8 cellular contexts compared by ENCODE assay signal in the genomic region with DNA sequence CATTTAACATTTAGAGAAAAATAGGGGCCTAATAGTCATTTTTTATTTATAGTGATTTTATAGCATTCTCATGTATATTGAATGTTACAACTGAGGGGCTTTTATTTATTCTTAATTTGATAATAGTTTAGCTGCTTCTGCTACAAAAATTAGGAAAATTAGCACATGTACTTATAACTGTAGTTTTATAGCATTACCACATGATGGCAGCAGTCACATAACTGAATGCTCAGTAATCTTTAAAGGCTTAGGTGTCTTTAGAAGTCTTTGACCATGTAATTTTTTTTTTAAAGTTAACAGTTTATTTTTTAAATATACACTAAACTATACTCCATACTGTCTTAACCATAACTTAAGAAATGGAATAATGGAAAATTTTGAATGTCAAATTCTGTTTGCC.
DNase-seq lines count a peak whose midpoint lies in the region; ATAC-seq and TF ChIP-seq lines count a peak whose summit lies in the region.

No MANE protein-coding gene starts in this region.

- H3K27ac Mint-ChIP-seq in naive B cell = no peak overlapping the region
- H3K27ac Mint-ChIP-seq in activated naive CD4-positive, alpha-beta T cell treated with anti-CD3 and anti-CD28 coated beads for 36 hours = no peak overlapping the region

- H3K4me3 Mint-ChIP-seq in naive B cell = no peak overlapping the region
- H3K4me3 Mint-ChIP-seq in activated naive CD4-positive, alpha-beta T cell treated with anti-CD3 and anti-CD28 coated beads for 36 hours = no peak overlapping the region

- no peaks in the 10 kb centered on the region for H3K4me1 Mint-ChIP-seq in naive B cell
- H3K4me1 Mint-ChIP-seq in activated naive CD4-positive, alpha-beta T cell treated with anti-CD3 and anti-CD28 coated beads for 36 hours (ENCODE audit: low read depth) = peaks cover 6% of the 10 kb centered on the region

- intact Hi-C loops in activated naive CD4-positive, alpha-beta T cell treated with anti-CD3 and anti-CD28 coated beads for 36 hours (cut with micrococcal nuclease) = no loop called here

- peak; percentile 69 for TF ChIP-seq CTCF in 22Rv1 (IDR thresholded peaks at IDR 0.05)

- H3K9me3 Mint-ChIP-seq in naive B cell = no peaks in the 10 kb centered on the region
- no peaks in the 10 kb centered on the region for H3K9me3 Mint-ChIP-seq in activated naive CD4-positive, alpha-beta T cell treated with anti-CD3 and anti-CD28 coated beads for 36 hours

- ATAC-seq in naive B cell (ENCODE audit: low read depth in 2 of 2) (no peak), GM18873 (IDR thresholded peaks at IDR 0.05; ENCODE audit: low FRiP score, unreplicated experiment) (no peak)

- H3K27me3 Mint-ChIP-seq in naive B cell = no peaks in the 10 kb centered on the region
- H3K27me3 Mint-ChIP-seq in activated naive CD4-positive, alpha-beta T cell treated with anti-CD3 and anti-CD28 coated beads for 36 hours (ENCODE audit: low read depth) = no peaks in the 10 kb centered on the region

- no peaks in the 10 kb centered on the region for H3K36me3 Mint-ChIP-seq in naive B cell
- peaks cover 14% of the 10 kb centered on the region for H3K36me3 Mint-ChIP-seq in activated naive CD4-positive, alpha-beta T cell treated with anti-CD3 and anti-CD28 coated beads for 36 hours (ENCODE audit: low read depth)

- no peak overlapping the region for H3K27ac ChIP-seq in 22Rv1

- CTCF ChIA-PET in activated naive CD4-positive, alpha-beta T cell treated with anti-CD3 and anti-CD28 coated beads for 36 hours (lab: Charles Lee) = interaction anchor here (0.7 to 1.0 kb wide), 5 partner anchors 8 to 242 kb away, joined by 3 to 4 read pairs (median 4); no protein-coding TSS in a partner anchor

- DNase-seq in GF-D8 (lab: John Stamatoyannopoulos, UW) (peak; percentile 7), NCI-H2227 (lab: John Stamatoyannopoulos, UW; ENCODE audit: unreplicated experiment) (peak; percentile 18), cerebellum (ENCODE audit: low spot score) (peak; percentile 4), naive B cell (peak; percentile 1)
- no peak for DNase-seq in effector CD4-positive, alpha-beta T cell
- DNase-seq in activated naive CD4-positive, alpha-beta T cell treated with anti-CD3 and anti-CD28 coated beads for 36 hours = no peak

Comparison
In these comparisons a context has a peak if more than half of its experiments do, and no peak if none do; other contexts are left out.
1. DNase-seq: peak in GF-D8 (single experiment), NCI-H2227 (single experiment), cerebellum (single experiment) and naive B cell (single experiment); none in effector CD4-positive, alpha-beta T cell (single experiment) and activated naive CD4-positive, alpha-beta T cell treated with anti-CD3 and anti-CD28 coated beads for 36 hours (single experiment).